ENCODE assay signal across 8 cellular contexts in genomic region chr1:181504294-181505115, GRCh38. TPM values are rescaled to one million over a fixed set of nuclear protein-coding genes. Genes with fewer than 3 reads are reported as not detected.
A peak's percentile ranks its signal among the peaks of the same experiment; 100 is the strongest.
DNase-seq lines count a peak whose midpoint lies in the region; ATAC-seq, FAIRE-seq and TF ChIP-seq lines count a peak whose summit lies in the region.

No MANE protein-coding gene starts in this region.

- peak in 1 of 2 experiments; percentile 11; a peak in 1 of 5 replicates for TF ChIP-seq RAD21 in A549 (conservative IDR thresholded peaks at IDR 0.05 in 1 of 2, IDR thresholded peaks at IDR 0.05 in 1 of 2)

- no peaks in the 10 kb centered on the region for H3K36me3 ChIP-seq in effector memory CD4-positive, alpha-beta T cell (ENCODE audit: control insufficient read depth, insufficient read depth, low read length)

- no peak overlapping the region for H3K4me2 ChIP-seq in A549

- H3K27ac ChIP-seq in A549: no peak overlapping the region
- no peak overlapping the region for H3K27ac ChIP-seq in effector memory CD4-positive, alpha-beta T cell (ENCODE audit: insufficient read depth, low read length, poor library complexity, severe bottlenecking)

- no peaks in the 10 kb centered on the region for H3K9me3 ChIP-seq in A549
- no peaks in the 10 kb centered on the region for H3K9me3 ChIP-seq in effector memory CD4-positive, alpha-beta T cell (ENCODE audit: control insufficient read depth, low read length)

- CTCF ChIA-PET in A549 (lab: Yijun Ruan, JAX): interaction anchor here (3.2 kb wide), 1 partner anchor 26 kb away, joined by 12 read pairs; no protein-coding TSS in a partner anchor

- H3K4me1 ChIP-seq in A549: no peaks in the 10 kb centered on the region
- H3K4me1 ChIP-seq in effector memory CD4-positive, alpha-beta T cell (ENCODE audit: control insufficient read depth, insufficient read depth, low read length, poor library complexity, severe bottlenecking): no peaks in the 10 kb centered on the region

- 40% methylated on average over 7 of the region's 7 CpGs for WGBS in A549 (ENCODE audit: missing lambda C conversion rate)

- H3K4me3 ChIP-seq in A549: no peak overlapping the region
- H3K4me3 ChIP-seq in effector memory CD4-positive, alpha-beta T cell (ENCODE audit: insufficient read depth, low read depth, low read length, poor library complexity, severe bottlenecking): no peak overlapping the region

- ATAC-seq in A549: peak; percentile 67 to 91; a peak in 4 of 6 replicates

- in situ Hi-C loops in KBM-7 (cut with MboI; ENCODE audit: low pct_unique_long_range_greater_than_20kb, low sequenced_read_pairs): no loop called here

- no peak for TF ChIP-seq EP300 in A549 (IDR thresholded peaks at IDR 0.05)

- TF ChIP-seq POLR2A in A549 (IDR thresholded peaks at IDR 0.05; ENCODE audit: low read length) (no peak), H54 (IDR thresholded peaks at IDR 0.05; ENCODE audit: low read depth, low read length) (no peak)

- H3K27me3 ChIP-seq in effector memory CD4-positive, alpha-beta T cell (replicated peaks; ENCODE audit: control insufficient read depth, insufficient read depth, low read length, poor library complexity, severe bottlenecking): no peaks in the 10 kb centered on the region

- POLR2A ChIA-PET in A549 (lab: Yijun Ruan, JAX): no interaction called here

- TF ChIP-seq CTCF in A549 (IDR thresholded peaks at IDR 0.05) (no peak), GM12872 (IDR thresholded peaks at IDR 0.05; ENCODE audit: insufficient read depth, low read depth, low read length) (peak; percentile 75)

- DNase-seq in A549 (ENCODE audit: low read depth in 1 of 2, low spot score in 1 of 2) (peak; percentile 44 to 51), H54 (ENCODE audit: insufficient read length, low spot score) (peak; percentile 28), KBM-7 (peak; percentile 24), SIG-M5 treated with dmso at 0.1 percent for 504 hours (lab: John Stamatoyannopoulos, UW; ENCODE audit: unreplicated experiment) (peak; percentile 93), kidney tubule cell (ENCODE audit: low spot score) (peak; percentile 20)
- no peak for DNase-seq in effector memory CD4-positive, alpha-beta T cell
- DNase-seq in activated effector memory CD4-positive, alpha-beta T cell treated with Interleukin-2 at 50 U/mL for 16 hours: no peak

- FAIRE-seq in A549 (lab: Jason Lieb, UNC): no peak
- no peak for FAIRE-seq in H54 (lab: Jason Lieb, UNC)

TF ChIP-seq in A549, 52 proteins besides CTCF, POLR2A, EP300 and RAD21:
- TF ChIP-seq CBX2 (IDR thresholded peaks at IDR 0.05; ENCODE audit: borderline replicate concordance, low read depth): no peak
- TF ChIP-seq ZC3H11A (IDR thresholded peaks at IDR 0.05): no peak
- TF ChIP-seq HMGXB4 (CRISPR knock-in tag; IDR thresholded peaks at IDR 0.05; ENCODE audit: borderline replicate concordance): no peak
- TF ChIP-seq FOSB (CRISPR knock-in tag; IDR thresholded peaks at IDR 0.05): no peak
- TF ChIP-seq JUN (IDR thresholded peaks at IDR 0.05): no peak
- no peak for TF ChIP-seq RFX5 (IDR thresholded peaks at IDR 0.05)
- no peak for TF ChIP-seq RARB (CRISPR knock-in tag; IDR thresholded peaks at IDR 0.05)
- TF ChIP-seq NR3C1 (IDR thresholded peaks at IDR 0.05): no peak
- no peak for TF ChIP-seq ESRRA (IDR thresholded peaks at IDR 0.05; ENCODE audit: borderline replicate concordance, low read length)

RNA-seq across cellular contexts. Expression of gene CACNA1E, which starts 21.2 kb away (rescaled TPM):
- polyA plus RNA-seq in A549 (2011; rRNA removed) (0.01 and 0.03 TPM in 2 replicates), A549 (2017; fragmentation: RNase III; extraction: RNeasy Plus Mini Kit Qiagen cat#74134 plus additional on column Dnase treatment) (not detected in 3 replicates)
- polyA plus RNA-seq in A549 (2012; cell fraction: cytosol; rRNA removed): under 0.01 TPM in 1 of 2 replicates, not detected in the other
- polyA plus RNA-seq in A549 (2012; cell fraction: nucleus; rRNA removed): 0.04 TPM in 1 of 2 replicates, not detected in the other
- polyA minus RNA-seq in A549 (2011; rRNA and poly(A)+ RNA removed): 0.05 TPM in 1 of 2 replicates, not detected in the other

Comparison
In these comparisons a context has a peak if more than half of its experiments do, and no peak if none do; other contexts are left out.
1. DNase-seq: peak in A549 (2 of 2), H54 (single experiment), KBM-7 (single experiment), SIG-M5 treated with dmso at 0.1 percent for 504 hours (single experiment) and kidney tubule cell (single experiment); none in effector memory CD4-positive, alpha-beta T cell (0 of 3) and activated effector memory CD4-positive, alpha-beta T cell treated with Interleukin-2 at 50 U/mL for 16 hours (single experiment).